Comparison of ENCODE assay signal across 8 cellular contexts in genomic region chr17:8176998-8177731, GRCh38. TPM values are rescaled to one million over a fixed set of nuclear protein-coding genes. Genes with fewer than 3 reads are reported as not detected.
A peak's percentile ranks its signal among the peaks of the same experiment; 100 is the strongest.
DNase-seq lines count a peak whose midpoint lies in the region; ATAC-seq lines count a peak whose summit lies in the region.

No MANE protein-coding gene starts in this region.

- H3K36me3 Mint-ChIP-seq in activated CD4-positive, alpha-beta T cell treated with anti-CD3 and anti-CD28 coated beads for 36 hours (ENCODE audit: low read depth), result no peaks in the 10 kb centered on the region
- H3K36me3 Mint-ChIP-seq in activated naive CD8-positive, alpha-beta T cell treated with anti-CD3 and anti-CD28 coated beads, Interleukin-2, amount 10 ng/mL, durations not matched to agents 7 days and 5 days, result no peaks in the 10 kb centered on the region

- H3K4me1 Mint-ChIP-seq in activated CD4-positive, alpha-beta T cell treated with anti-CD3 and anti-CD28 coated beads for 36 hours, result peaks cover 40% of the 10 kb centered on the region
- peaks cover 30% of the 10 kb centered on the region for H3K4me1 Mint-ChIP-seq in activated naive CD8-positive, alpha-beta T cell treated with anti-CD3 and anti-CD28 coated beads, Interleukin-2, amount 10 ng/mL, durations not matched to agents 7 days and 5 days

- CTCF ChIA-PET in activated CD4-positive, alpha-beta T cell treated with anti-CD3 and anti-CD28 coated beads for 36 hours (lab: Charles Lee), result interaction anchor here (0.6 to 1.5 kb wide), 6 partner anchors 10 to 124 kb away, joined by 3 to 5 read pairs (median 4); partner anchors contain the start of gene BORCS6

- intact Hi-C loops in activated CD4-positive, alpha-beta T cell treated with anti-CD3 and anti-CD28 coated beads for 36 hours (cut with DNase I, micrococcal nuclease), result loop anchor here in 1 of 2 experiments (1.0 kb wide), 1 partner anchor 9 kb away; no protein-coding TSS in a partner anchor

- DNase-seq in activated CD4-positive, alpha-beta T cell treated with anti-CD3 and anti-CD28 coated beads for 36 hours, result no peak
- DNase-seq in activated CD4-positive, alpha-beta T cell treated with anti-CD3 and anti-CD28 coated beads for 4 hours, result no peak
- no peak for DNase-seq in activated naive CD8-positive, alpha-beta T cell treated with anti-CD3 and anti-CD28 coated beads, Interleukin-2, amount 10 ng/mL, durations not matched to agents 7 days and 5 days
- DNase-seq in islet precursor cell (peak; percentile 62), substantia nigra (lab: John Stamatoyannopoulos, UW) (no peak), cerebellar cortex (ENCODE audit: low spot score) (no peak), DMS 273 (lab: John Stamatoyannopoulos, UW; ENCODE audit: unreplicated experiment) (no peak)

- peak overlapping the region; percentile 87 for H3K27ac Mint-ChIP-seq in activated CD4-positive, alpha-beta T cell treated with anti-CD3 and anti-CD28 coated beads for 36 hours
- H3K27ac Mint-ChIP-seq in activated naive CD8-positive, alpha-beta T cell treated with anti-CD3 and anti-CD28 coated beads, Interleukin-2, amount 10 ng/mL, durations not matched to agents 7 days and 5 days, result peak overlapping the region; percentile 79

- no peaks in the 10 kb centered on the region for H3K9me3 Mint-ChIP-seq in activated CD4-positive, alpha-beta T cell treated with anti-CD3 and anti-CD28 coated beads for 36 hours (ENCODE audit: low read depth)
- H3K9me3 Mint-ChIP-seq in activated naive CD8-positive, alpha-beta T cell treated with anti-CD3 and anti-CD28 coated beads, Interleukin-2, amount 10 ng/mL, durations not matched to agents 7 days and 5 days, result no peaks in the 10 kb centered on the region

- POLR2A ChIA-PET in activated CD4-positive, alpha-beta T cell treated with anti-CD3 and anti-CD28 coated beads for 36 hours (lab: Charles Lee), result no interaction called here
- POLR2A ChIA-PET in activated naive CD8-positive, alpha-beta T cell treated with anti-CD3 and anti-CD28 coated beads, Interleukin-2, amount 10 ng/mL, durations not matched to agents 7 days and 5 days (lab: Charles Lee), result interaction anchor here (0.6 to 2.4 kb wide), 11 partner anchors 9 to 118 kb away, joined by 3 to 15 read pairs (median 5); partner anchors contain the start of genes AURKB, PFAS and SLC25A35

- H3K27me3 Mint-ChIP-seq in activated CD4-positive, alpha-beta T cell treated with anti-CD3 and anti-CD28 coated beads for 36 hours, result no peaks in the 10 kb centered on the region
- H3K27me3 Mint-ChIP-seq in activated naive CD8-positive, alpha-beta T cell treated with anti-CD3 and anti-CD28 coated beads, Interleukin-2, amount 10 ng/mL, durations not matched to agents 7 days and 5 days, result peaks cover 5% of the 10 kb centered on the region

- peak overlapping the region; percentile 95 for H3K4me3 Mint-ChIP-seq in activated CD4-positive, alpha-beta T cell treated with anti-CD3 and anti-CD28 coated beads for 36 hours
- H3K4me3 Mint-ChIP-seq in activated naive CD8-positive, alpha-beta T cell treated with anti-CD3 and anti-CD28 coated beads, Interleukin-2, amount 10 ng/mL, durations not matched to agents 7 days and 5 days, result peak overlapping the region; percentile 94

- no peak for ATAC-seq in activated CD4-positive, alpha-beta T cell treated with anti-CD3 and anti-CD28 coated beads for 36 hours
- no peak for ATAC-seq in activated naive CD8-positive, alpha-beta T cell treated with anti-CD3 and anti-CD28 coated beads, Interleukin-2, amount 10 ng/mL, durations not matched to agents 7 days and 5 days (ENCODE audit: low read depth)
- ATAC-seq in HG02884 (IDR thresholded peaks at IDR 0.05; ENCODE audit: unreplicated experiment), result no peak

- peak overlapping the region; percentile 58 for H3K27ac ChIP-seq in substantia nigra (ENCODE audit: low read depth, low read length, poor library complexity, severe bottlenecking)

RNA-seq across cellular contexts. Expression of gene TMEM107, which starts 1.0 kb away (rescaled TPM):
- 10 to 100 TPM; 24.0 to 34.4 TPM for total RNA-seq in activated CD4-positive, alpha-beta T cell treated with anti-CD3 and anti-CD28 coated beads for 36 hours
- total RNA-seq in activated naive CD8-positive, alpha-beta T cell treated with anti-CD3 and anti-CD28 coated beads, Interleukin-2, amount 10 ng/mL, durations not matched to agents 7 days and 5 days, result 10 to 100 TPM; 39.5 to 46.4 TPM

RNA-seq across cellular contexts. Expression of gene BORCS6, which starts 12.8 kb away (rescaled TPM):
- total RNA-seq in activated CD4-positive, alpha-beta T cell treated with anti-CD3 and anti-CD28 coated beads for 36 hours, result 1 to 10 TPM; 3.9 to 4.5 TPM
- 10 to 100 TPM; 15.7 to 16.5 TPM for total RNA-seq in activated naive CD8-positive, alpha-beta T cell treated with anti-CD3 and anti-CD28 coated beads, Interleukin-2, amount 10 ng/mL, durations not matched to agents 7 days and 5 days

RNA-seq across cellular contexts. Expression of gene VAMP2, which starts 14.4 kb away (rescaled TPM):
- 10 to 100 TPM; 26.7 to 27.8 TPM for total RNA-seq in activated CD4-positive, alpha-beta T cell treated with anti-CD3 and anti-CD28 coated beads for 36 hours
- total RNA-seq in activated naive CD8-positive, alpha-beta T cell treated with anti-CD3 and anti-CD28 coated beads, Interleukin-2, amount 10 ng/mL, durations not matched to agents 7 days and 5 days, result 100 to 1,000 TPM; 116 to 118 TPM

RNA-seq across cellular contexts. Expression of gene PER1, which starts 25.0 kb away (rescaled TPM):
- 10 to 100 TPM; 46.5 to 55.9 TPM for total RNA-seq in activated CD4-positive, alpha-beta T cell treated with anti-CD3 and anti-CD28 coated beads for 36 hours
- 10 to 100 TPM; 52.7 to 53.6 TPM for total RNA-seq in activated naive CD8-positive, alpha-beta T cell treated with anti-CD3 and anti-CD28 coated beads, Interleukin-2, amount 10 ng/mL, durations not matched to agents 7 days and 5 days

RNA-seq across cellular contexts. Expression of gene AURKB, which starts 33.2 kb away (rescaled TPM):
- 100 to 1,000 TPM; 173 to 226 TPM for total RNA-seq in activated CD4-positive, alpha-beta T cell treated with anti-CD3 and anti-CD28 coated beads for 36 hours
- 100 to 1,000 TPM; 128 to 152 TPM for total RNA-seq in activated naive CD8-positive, alpha-beta T cell treated with anti-CD3 and anti-CD28 coated beads, Interleukin-2, amount 10 ng/mL, durations not matched to agents 7 days and 5 days

Comparison
In these comparisons a context has a peak if more than half of its experiments do, and no peak if none do; other contexts are left out.
1. RNA of gene VAMP2, which starts 14.4 kb away (total RNA-seq): 116 to 118 TPM in activated naive CD8-positive, alpha-beta T cell treated with anti-CD3 and anti-CD28 coated beads, Interleukin-2, amount 10 ng/mL, durations not matched to agents 7 days and 5 days; 26.7 to 27.8 TPM in activated CD4-positive, alpha-beta T cell treated with anti-CD3 and anti-CD28 coated beads for 36 hours; every median in the first group is over 4 times any median in the second.